12 cellular contexts compared by ENCODE assay signal in the genomic region with DNA sequence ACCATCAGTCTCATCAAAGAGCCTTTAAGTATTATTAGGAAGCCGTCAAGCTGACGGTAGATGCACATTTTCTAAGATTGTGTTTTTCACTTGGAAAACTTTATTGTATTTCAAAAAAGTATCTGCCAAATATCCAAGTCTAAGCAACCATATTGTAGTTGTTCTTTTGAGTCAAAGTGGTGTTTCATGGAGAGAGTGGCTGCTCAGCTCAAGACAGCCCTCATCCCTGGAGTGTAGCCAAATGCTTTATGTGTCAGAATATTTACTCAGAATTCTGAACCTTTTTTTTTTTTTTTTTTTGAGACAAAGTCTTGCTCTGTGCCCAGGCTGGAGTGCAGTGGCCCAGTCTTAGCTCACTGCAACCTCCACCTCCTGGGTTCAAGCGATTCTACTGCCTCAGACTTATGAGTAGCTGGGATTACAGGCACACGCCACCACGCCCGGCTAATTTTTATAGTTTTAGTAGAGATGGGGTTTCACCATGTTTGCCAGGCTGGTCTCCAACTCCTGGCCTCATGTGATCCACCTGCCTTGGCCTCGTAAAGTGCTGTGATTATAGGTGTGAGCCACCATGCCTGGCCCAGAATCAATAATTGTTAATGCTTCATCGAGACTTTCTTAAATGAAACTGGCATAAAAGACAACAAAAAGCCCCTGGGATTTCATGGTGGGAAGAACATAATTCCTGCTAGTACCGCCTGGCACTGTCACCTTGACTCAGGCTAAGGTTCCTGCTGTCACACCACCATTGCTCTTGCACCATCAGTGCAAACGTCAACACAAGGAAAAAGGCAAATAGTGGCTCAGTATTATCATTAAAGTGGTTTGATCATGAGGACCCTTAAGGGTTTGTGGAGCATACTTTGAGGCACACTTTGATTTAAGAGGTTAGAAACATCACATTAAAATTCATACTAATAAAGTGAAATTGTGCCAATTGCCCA. TPM values are rescaled to one million over a fixed set of nuclear protein-coding genes. Genes with fewer than 3 reads are reported as not detected.
DNase-seq lines count a peak whose midpoint lies in the region; ATAC-seq and TF ChIP-seq lines count a peak whose summit lies in the region.
"Had no signal": no experiment of that assay in that cellular context is flagged by ENCODE, and none has a peak within 500 bp of the region (broad histone marks: within the 10 kb centered on the region; RNA-seq: fewer than 3 reads in every experiment).

No MANE protein-coding gene starts in this region.

- H3K4me3 ChIP-seq in left lung, result no peak overlapping the region
- H3K4me3 ChIP-seq in gastroesophageal sphincter, result no peak overlapping the region

- H3K27me3 Mint-ChIP-seq in activated CD4-positive, alpha-beta memory T cell treated with anti-CD3 and anti-CD28 coated beads, Interleukin-2, amount 10 ng/mL, durations not matched to agents 7 days and 5 days, result no peaks in the 10 kb centered on the region
- H3K27me3 Mint-ChIP-seq: activated CD4-positive, alpha-beta T cell treated with anti-CD3 and anti-CD28 coated beads, Interleukin-2, amount 10 ng/mL, durations not matched to agents 7 days and 5 days had no signal

- TF ChIP-seq EP300 in gastroesophageal sphincter (IDR thresholded peaks at IDR 0.05), result no peak

- no peaks in the 10 kb centered on the region for H3K36me3 ChIP-seq in left lung
- H3K36me3 ChIP-seq in gastroesophageal sphincter, result no peaks in the 10 kb centered on the region

- intact Hi-C loops in left lung (cut with DNase I), result no loop called here

- H3K27ac Mint-ChIP-seq in activated CD4-positive, alpha-beta memory T cell treated with anti-CD3 and anti-CD28 coated beads, Interleukin-2, amount 10 ng/mL, durations not matched to agents 7 days and 5 days, result peak overlapping the region; percentile 49
- H3K27ac Mint-ChIP-seq: activated CD4-positive, alpha-beta T cell treated with anti-CD3 and anti-CD28 coated beads, Interleukin-2, amount 10 ng/mL, durations not matched to agents 7 days and 5 days; mesothelial cell of epicardium had no signal

- no peaks in the 10 kb centered on the region for H3K9me3 ChIP-seq in left lung
- no peaks in the 10 kb centered on the region for H3K9me3 ChIP-seq in gastroesophageal sphincter

- 89 to 91% methylated on average over 6 to 7 of the region's 10 CpGs for WGBS in gastroesophageal sphincter (ENCODE audit: low coverage in 1 of 2), 2 donors

- H3K27me3 ChIP-seq in left lung (no peaks in the 10 kb centered on the region), gastroesophageal sphincter (no peaks in the 10 kb centered on the region)

- TF ChIP-seq CTCF in left lung (IDR thresholded peaks at IDR 0.05) (no peak), gastroesophageal sphincter (IDR thresholded peaks at IDR 0.05) (no peak)

- DNase-seq in DMS 273 (lab: John Stamatoyannopoulos, UW; ENCODE audit: unreplicated experiment) (peak; percentile 60), DMS 273 treated with DMSO at 0.1 percent for 48 hours (lab: John Stamatoyannopoulos, UW) (no peak), HT1080 (ENCODE audit: low read depth) (peak; percentile 63), left lung (peak in 1 of 2 donors; percentile 45)
- no peak for DNase-seq in activated CD4-positive, alpha-beta memory T cell treated with anti-CD3 and anti-CD28 coated beads, Interleukin-2, amount 10 ng/mL, durations not matched to agents 7 days and 5 days
- DNase-seq: 8988T; activated CD4-positive, alpha-beta T cell treated with anti-CD3 and anti-CD28 coated beads, Interleukin-2, amount 10 ng/mL, durations not matched to agents 7 days and 5 days; stimulated activated CD4-positive, alpha-beta T cell treated with anti-CD3 and anti-CD28 coated beads, Interleukin-4, amount 100 ng/mL, for 4 hours had no signal

- no peaks in the 10 kb centered on the region for H3K9me3 Mint-ChIP-seq in activated CD4-positive, alpha-beta memory T cell treated with anti-CD3 and anti-CD28 coated beads, Interleukin-2, amount 10 ng/mL, durations not matched to agents 7 days and 5 days
- H3K9me3 Mint-ChIP-seq: activated CD4-positive, alpha-beta T cell treated with anti-CD3 and anti-CD28 coated beads, Interleukin-2, amount 10 ng/mL, durations not matched to agents 7 days and 5 days; mesothelial cell of epicardium had no signal

- POLR2A ChIA-PET in activated CD4-positive, alpha-beta memory T cell treated with anti-CD3 and anti-CD28 coated beads, Interleukin-2, amount 10 ng/mL, durations not matched to agents 7 days and 5 days (lab: Charles Lee), result interaction anchor here (0.7 to 2.2 kb wide), 3 partner anchors 18 to 52 kb away, joined by 3 to 5 read pairs (median 4); no protein-coding TSS in a partner anchor

- peaks cover 10 to 36% of the 10 kb centered on the region in 2 donors for H3K4me1 ChIP-seq in left lung
- peaks cover 0 to 37% (median 21%) of the 10 kb centered on the region in 3 donors for H3K4me1 ChIP-seq in gastroesophageal sphincter

- H3K4me3 Mint-ChIP-seq in activated CD4-positive, alpha-beta memory T cell treated with anti-CD3 and anti-CD28 coated beads, Interleukin-2, amount 10 ng/mL, durations not matched to agents 7 days and 5 days, result no peak overlapping the region
- H3K4me3 Mint-ChIP-seq: activated CD4-positive, alpha-beta T cell treated with anti-CD3 and anti-CD28 coated beads, Interleukin-2, amount 10 ng/mL, durations not matched to agents 7 days and 5 days; mesothelial cell of epicardium had no signal

- peak overlapping the region in 1 of 2 donors; percentile 28 for H3K27ac ChIP-seq in left lung
- H3K27ac ChIP-seq in gastroesophageal sphincter, result peak overlapping the region in 1 of 4 donors; percentile 19

- CTCF ChIA-PET in activated CD4-positive, alpha-beta memory T cell treated with anti-CD3 and anti-CD28 coated beads, Interleukin-2, amount 10 ng/mL, durations not matched to agents 7 days and 5 days (lab: Charles Lee), result interaction anchor here (0.9 to 1.1 kb wide), 2 partner anchors 10 to 17 kb away, joined by 3 read pairs; no protein-coding TSS in a partner anchor

- peaks cover 9% of the 10 kb centered on the region for H3K36me3 Mint-ChIP-seq in activated CD4-positive, alpha-beta memory T cell treated with anti-CD3 and anti-CD28 coated beads, Interleukin-2, amount 10 ng/mL, durations not matched to agents 7 days and 5 days (ENCODE audit: low read depth)
- H3K36me3 Mint-ChIP-seq: mesothelial cell of epicardium had no signal

- H3K4me1 Mint-ChIP-seq in activated CD4-positive, alpha-beta memory T cell treated with anti-CD3 and anti-CD28 coated beads, Interleukin-2, amount 10 ng/mL, durations not matched to agents 7 days and 5 days, result peaks cover 55% of the 10 kb centered on the region

- ATAC-seq in left lung (peak; percentile 77), gastroesophageal sphincter (no peak), GM18498 (IDR thresholded peaks at IDR 0.05; ENCODE audit: unreplicated experiment) (no peak), GM18870 (IDR thresholded peaks at IDR 0.05; ENCODE audit: unreplicated experiment) (no peak)

- TF ChIP-seq POLR2A in gastroesophageal sphincter (IDR thresholded peaks at IDR 0.05), result no peak

RNA-seq across cellular contexts. Expression of a gene that starts 45.5 kb away (rescaled TPM):
- 16.2 and 24.1 TPM in 2 replicates for total RNA-seq in HT1080 (2014; rRNA removed; shearing (Covaris generic))
- 33.0 and 42.6 TPM in 2 replicates for polyA plus RNA-seq in HT1080 (2015; cell fraction: cytosol; rRNA removed)
- 51.4 and 59.1 TPM in 2 replicates for polyA plus RNA-seq in HT1080 (2015; cell fraction: nucleus; rRNA removed)
- total RNA-seq in activated CD4-positive, alpha-beta memory T cell treated with anti-CD3 and anti-CD28 coated beads, Interleukin-2, amount 10 ng/mL, durations not matched to agents 7 days and 5 days, result 10 to 100 TPM; 57.6 to 61.3 TPM
- total RNA-seq in left lung (10 to 100 TPM; 20.6 to 30.4 TPM), gastroesophageal sphincter (10 to 100 TPM; 26.0 to 89.0 (median 32.8) TPM)

Comparison
In these comparisons a context has a peak if more than half of its experiments do, and no peak if none do; other contexts are left out.
1. DNase-seq: peak in DMS 273 (single experiment) and HT1080 (single experiment); none in DMS 273 treated with DMSO at 0.1 percent for 48 hours (single experiment) and activated CD4-positive, alpha-beta memory T cell treated with anti-CD3 and anti-CD28 coated beads, Interleukin-2, amount 10 ng/mL, durations not matched to agents 7 days and 5 days (single experiment).